22 cellular contexts compared by ENCODE assay signal in the genomic region with DNA sequence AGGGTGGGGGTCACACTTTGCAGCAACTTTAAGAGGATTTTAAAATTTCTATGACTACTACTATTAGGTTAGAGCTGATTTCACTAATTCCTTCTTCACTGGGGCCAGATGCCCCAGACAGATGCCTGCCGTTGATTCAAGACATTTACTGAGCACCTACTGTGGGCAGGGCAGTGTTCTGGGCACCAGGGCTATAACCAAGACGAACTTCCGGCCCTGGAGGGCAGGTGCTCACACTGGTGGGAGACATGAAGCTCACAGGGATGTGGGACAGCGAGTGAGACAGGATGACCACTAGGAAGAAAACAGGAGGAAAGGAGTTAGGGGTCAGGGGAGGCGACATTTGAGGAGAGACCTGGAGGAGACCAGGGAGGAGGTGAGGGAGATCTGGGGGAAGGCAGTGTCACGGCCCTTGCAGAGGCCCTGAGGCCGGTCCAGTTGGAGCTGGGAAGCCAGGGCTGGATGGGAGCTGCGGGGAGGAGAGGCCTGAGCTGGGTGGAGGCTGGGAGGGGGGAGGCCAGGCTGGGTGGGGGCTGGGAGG. TPM values are rescaled to one million over a fixed set of nuclear protein-coding genes. Genes with fewer than 3 reads are reported as not detected.
DNase-seq lines count a peak whose midpoint lies in the region; ATAC-seq, FAIRE-seq and TF ChIP-seq lines count a peak whose summit lies in the region.
"Had no signal": no experiment of that assay in that cellular context is flagged by ENCODE, and none has a peak within 500 bp of the region (broad histone marks: within the 10 kb centered on the region; RNA-seq: fewer than 3 reads in every experiment).

No MANE protein-coding gene starts in this region.

- no peaks in the 10 kb centered on the region for H3K36me3 ChIP-seq in H7 (replicated peaks; ENCODE audit: control insufficient read depth, insufficient read depth, low read length)
- H3K36me3 ChIP-seq in astrocyte (ENCODE audit: insufficient read depth, low read length) = no peaks in the 10 kb centered on the region
- H3K36me3 ChIP-seq in naive thymus-derived CD4-positive, alpha-beta T cell (ENCODE audit: control insufficient read depth in 2 of 3, insufficient read depth in 3 of 3, low read length in 3 of 3) = no peaks in the 10 kb centered on the region
- H3K36me3 ChIP-seq: thyroid gland had no signal

- H3K4me2 ChIP-seq in astrocyte (ENCODE audit: low read length) = no peak overlapping the region

- no peak for DNase-seq in CD4-positive, alpha-beta T cell
- DNase-seq in H7 (peak; percentile 61), astrocyte (ENCODE audit: low read depth) (no peak), nucleus accumbens (lab: John Stamatoyannopoulos, UW) (no peak), medulla oblongata (ENCODE audit: extremely low spot score) (no peak)
- no peak for DNase-seq in naive thymus-derived CD4-positive, alpha-beta T cell
- DNase-seq: activated CD4-positive, alpha-beta T cell treated with anti-CD3 and anti-CD28 coated beads, Interleukin-2, amount 10 ng/mL, durations not matched to agents 24 days and 14 days; activated T-cell treated with anti-CD3 and anti-CD28 coated beads, Interleukin-2, amount 50 U/mL, for 4 hours; cortex of kidney; GF-D8; NCI-H1417 treated with DMSO at 0.1 percent for 48 hours; NCI-H345; Right ventricle myocardium superior; T1000; thyroid gland had no signal

- H3K36me3 Mint-ChIP-seq in CD4-positive, alpha-beta T cell (ENCODE audit: low read depth) = no peaks in the 10 kb centered on the region
- H3K36me3 Mint-ChIP-seq in astrocyte (ENCODE audit: low read depth, unreplicated experiment) = peaks cover 12% of the 10 kb centered on the region
- H3K36me3 Mint-ChIP-seq in naive thymus-derived CD4-positive, alpha-beta T cell = peaks cover 0 to 15% (median 0%) of the 10 kb centered on the region in 5 donors

- H3K4me1 ChIP-seq in astrocyte (ENCODE audit: insufficient read depth, low read length) = no peaks in the 10 kb centered on the region
- H3K4me1 ChIP-seq in naive thymus-derived CD4-positive, alpha-beta T cell (ENCODE audit: control insufficient read depth in 2 of 2, insufficient read depth in 2 of 2, low read length in 2 of 2) = peaks cover 5 to 6% of the 10 kb centered on the region in 2 donors

- no peak for TF ChIP-seq CTCF in CD4-positive, alpha-beta T cell (IDR thresholded peaks at IDR 0.05)
- no peak for TF ChIP-seq CTCF in astrocyte (IDR thresholded peaks at IDR 0.05; ENCODE audit: insufficient read depth, low read depth, low read length)

- intact Hi-C loops in CD4-positive, alpha-beta T cell (cut with DNase I, micrococcal nuclease) = no loop called here
- intact Hi-C loops in naive thymus-derived CD4-positive, alpha-beta T cell (cut with micrococcal nuclease) = no loop called here

- CTCF ChIA-PET in CD4-positive, alpha-beta T cell (lab: Charles Lee) = no interaction called here
- CTCF ChIA-PET in naive thymus-derived CD4-positive, alpha-beta T cell (lab: Charles Lee) = interaction anchor here (0.5 to 3.8 kb wide), 2 partner anchors 9 to 15 kb away, joined by 5 to 14 read pairs; a partner anchor contains a TSS

- no peak overlapping the region for H3K4me3 Mint-ChIP-seq in CD4-positive, alpha-beta T cell
- peak overlapping the region; percentile 45 for H3K4me3 Mint-ChIP-seq in astrocyte (ENCODE audit: unreplicated experiment)
- peak overlapping the region in 8 of 10 donors; percentile 10 to 74 (median 40) for H3K4me3 Mint-ChIP-seq in naive thymus-derived CD4-positive, alpha-beta T cell
- H3K4me3 Mint-ChIP-seq: activated CD4-positive, alpha-beta T cell treated with anti-CD3 and anti-CD28 coated beads, Interleukin-2, amount 10 ng/mL, durations not matched to agents 24 days and 14 days; activated T-cell treated with anti-CD3 and anti-CD28 coated beads, Interleukin-2, amount 50 U/mL, for 4 hours had no signal

- H3K4me3 ChIP-seq in H7 (ENCODE audit: insufficient read depth, low read depth, low read length) (no peak overlapping the region), astrocyte (ENCODE audit: insufficient read depth, low read depth, low read length) (no peak overlapping the region)
- H3K4me3 ChIP-seq in naive thymus-derived CD4-positive, alpha-beta T cell (ENCODE audit: low read length) = no peak overlapping the region
- H3K4me3 ChIP-seq: lung, thyroid gland had no signal

- H3K9me3 ChIP-seq in CD4-positive, alpha-beta T cell (ENCODE audit: control insufficient read depth, low read length) = no peaks in the 10 kb centered on the region
- H3K9me3 ChIP-seq in astrocyte (ENCODE audit: insufficient read depth, low read depth, low read length) = no peaks in the 10 kb centered on the region
- H3K9me3 ChIP-seq in naive thymus-derived CD4-positive, alpha-beta T cell (ENCODE audit: control insufficient read depth in 2 of 3, low read length in 3 of 3) = no peaks in the 10 kb centered on the region
- H3K9me3 ChIP-seq: thyroid gland had no signal

- FAIRE-seq in astrocyte (lab: Jason Lieb, UNC) = no peak
- FAIRE-seq: D721Med, GM12892 had no signal

- ATAC-seq in CD4-positive, alpha-beta T cell (ENCODE audit: poor library complexity) = no peak
- ATAC-seq in naive thymus-derived CD4-positive, alpha-beta T cell = no peak
- ATAC-seq in HG02623 (IDR thresholded peaks at IDR 0.05; ENCODE audit: unreplicated experiment) (no peak), GM18868 (IDR thresholded peaks at IDR 0.05; ENCODE audit: unreplicated experiment) (no peak)
- ATAC-seq: activated T-cell treated with anti-CD3 and anti-CD28 coated beads, Interleukin-2, amount 50 U/mL, for 4 hours had no signal

- POLR2A ChIA-PET in CD4-positive, alpha-beta T cell (lab: Charles Lee) = no interaction called here
- POLR2A ChIA-PET in naive thymus-derived CD4-positive, alpha-beta T cell (lab: Charles Lee) = interaction anchor here (3.2 kb wide), 1 partner anchor 15 kb away, joined by 16 read pairs; a partner anchor contains a TSS

- peaks cover 16% of the 10 kb centered on the region for H3K4me1 Mint-ChIP-seq in CD4-positive, alpha-beta T cell (ENCODE audit: low read depth)
- peaks cover 6% of the 10 kb centered on the region for H3K4me1 Mint-ChIP-seq in astrocyte (ENCODE audit: low read depth, unreplicated experiment)
- H3K4me1 Mint-ChIP-seq in naive thymus-derived CD4-positive, alpha-beta T cell = peaks cover 9 to 34% (median 21%) of the 10 kb centered on the region in 7 donors

- peak overlapping the region; percentile 77 for H3K27ac Mint-ChIP-seq in CD4-positive, alpha-beta T cell
- H3K27ac Mint-ChIP-seq in astrocyte (ENCODE audit: unreplicated experiment) = peak overlapping the region; percentile 6
- H3K27ac Mint-ChIP-seq in naive thymus-derived CD4-positive, alpha-beta T cell = peak overlapping the region in 8 of 9 donors; percentile 79 to 91 (median 87)
- H3K27ac Mint-ChIP-seq: activated CD4-positive, alpha-beta T cell treated with anti-CD3 and anti-CD28 coated beads, Interleukin-2, amount 10 ng/mL, durations not matched to agents 24 days and 14 days had no signal

- H3K9ac ChIP-seq in astrocyte (ENCODE audit: low read length) = no peak overlapping the region

- peaks cover 24% of the 10 kb centered on the region for H4K20me1 ChIP-seq in astrocyte (ENCODE audit: insufficient read depth, low read length)

- no peak overlapping the region for H3K27ac ChIP-seq in CD4-positive, alpha-beta T cell (ENCODE audit: low read depth, low read length)
- H3K27ac ChIP-seq in astrocyte (ENCODE audit: low read depth, low read length) = no peak overlapping the region
- peak overlapping the region; percentile 33 for H3K27ac ChIP-seq in naive thymus-derived CD4-positive, alpha-beta T cell (ENCODE audit: low read depth, low read length)
- H3K27ac ChIP-seq: thyroid gland had no signal

- H3K79me2 ChIP-seq in astrocyte (ENCODE audit: insufficient read depth, low read length) = no peaks in the 10 kb centered on the region

- H2AFZ ChIP-seq in astrocyte (ENCODE audit: low read depth, low read length) = no peak overlapping the region

- H3K9me3 Mint-ChIP-seq in CD4-positive, alpha-beta T cell = no peaks in the 10 kb centered on the region
- H3K9me3 Mint-ChIP-seq in astrocyte (ENCODE audit: unreplicated experiment) = no peaks in the 10 kb centered on the region
- peaks cover 0 to 2% (median 0%) of the 10 kb centered on the region in 11 donors for H3K9me3 Mint-ChIP-seq in naive thymus-derived CD4-positive, alpha-beta T cell
- H3K9me3 Mint-ChIP-seq: activated CD4-positive, alpha-beta T cell treated with anti-CD3 and anti-CD28 coated beads, Interleukin-2, amount 10 ng/mL, durations not matched to agents 24 days and 14 days; activated T-cell treated with anti-CD3 and anti-CD28 coated beads, Interleukin-2, amount 50 U/mL, for 4 hours had no signal

- H3K27me3 Mint-ChIP-seq in CD4-positive, alpha-beta T cell = no peaks in the 10 kb centered on the region
- no peaks in the 10 kb centered on the region for H3K27me3 Mint-ChIP-seq in astrocyte (ENCODE audit: low read depth, unreplicated experiment)
- H3K27me3 Mint-ChIP-seq in naive thymus-derived CD4-positive, alpha-beta T cell = no peaks in the 10 kb centered on the region
- H3K27me3 Mint-ChIP-seq: activated CD4-positive, alpha-beta T cell treated with anti-CD3 and anti-CD28 coated beads, Interleukin-2, amount 10 ng/mL, durations not matched to agents 24 days and 14 days had no signal

- H3K27me3 ChIP-seq in CD4-positive, alpha-beta T cell (ENCODE audit: control insufficient read depth, insufficient read depth, low read length) = no peaks in the 10 kb centered on the region
- H3K27me3 ChIP-seq in H7 (ENCODE audit: control insufficient read depth, insufficient read depth, low read length) (peaks cover 25% of the 10 kb centered on the region), astrocyte (ENCODE audit: insufficient read depth, low read length) (no peaks in the 10 kb centered on the region)
- H3K27me3 ChIP-seq in naive thymus-derived CD4-positive, alpha-beta T cell (ENCODE audit: control insufficient read depth in 2 of 2, insufficient read depth in 2 of 2, low read length in 2 of 2) = no peaks in the 10 kb centered on the region
- H3K27me3 ChIP-seq: thyroid gland had no signal

RNA-seq across cellular contexts. Expression of a gene that starts 9.7 kb away (rescaled TPM):
- total RNA-seq in CD4-positive, alpha-beta T cell = 10 to 100 TPM; 17.2 to 18.2 TPM
- total RNA-seq in H7 (2014; rRNA removed; shearing (Covaris generic)) = 13.7 and 18.1 TPM in 2 replicates
- 17.9 and 20.4 TPM in 2 replicates for total RNA-seq in astrocyte
- total RNA-seq in naive thymus-derived CD4-positive, alpha-beta T cell = 10 to 100 TPM; 21.6 to 34.5 (median 22.7) TPM
- polyA plus RNA-seq in naive thymus-derived CD4-positive, alpha-beta T cell = 10 to 100 TPM; 24.2 to 36.4 TPM

RNA-seq across cellular contexts. Expression of a gene that starts 14.6 kb away (rescaled TPM):
- 10 to 100 TPM; 38.5 to 43.4 TPM for total RNA-seq in CD4-positive, alpha-beta T cell
- total RNA-seq in H7 (2014; rRNA removed; shearing (Covaris generic)) = 180 and 192 TPM in 2 replicates
- total RNA-seq in astrocyte = 190 and 192 TPM in 2 replicates
- total RNA-seq in naive thymus-derived CD4-positive, alpha-beta T cell = 10 to 100 TPM; 39.0 to 47.3 (median 45.8) TPM
- polyA plus RNA-seq in naive thymus-derived CD4-positive, alpha-beta T cell = 10 to 100 TPM; 20.4 to 41.4 TPM

RNA-seq across cellular contexts. Expression of a gene that starts 20.7 kb away (rescaled TPM):
- total RNA-seq in CD4-positive, alpha-beta T cell = under 1 TPM; 0.20 to 0.91 TPM
- total RNA-seq in H7 (2014; rRNA removed; shearing (Covaris generic)) = 0.70 TPM in 1 of 2 replicates, not detected in the other
- total RNA-seq in astrocyte = 0.57 and 0.60 TPM in 2 replicates
- total RNA-seq in naive thymus-derived CD4-positive, alpha-beta T cell = 1 to 10 TPM in 2 of 5 experiments, under 1 TPM in 2, not detected in 1; 0.24 to 1.8 (median 0.83) TPM
- under 1 TPM in 1 of 2 donors, not detected in 1; 0.12 TPM for polyA plus RNA-seq in naive thymus-derived CD4-positive, alpha-beta T cell

RNA-seq across cellular contexts. Expression of a gene that starts 26.9 kb away (rescaled TPM):
- total RNA-seq in CD4-positive, alpha-beta T cell = 10 to 100 TPM; 41.6 to 46.3 TPM
- total RNA-seq in H7 (2014; rRNA removed; shearing (Covaris generic)) = 0.38 and 1.6 TPM in 2 replicates
- total RNA-seq in astrocyte = 0.70 and 0.75 TPM in 2 replicates
- 10 to 100 TPM; 30.0 to 81.4 (median 67.8) TPM for total RNA-seq in naive thymus-derived CD4-positive, alpha-beta T cell
- 100 to 1,000 TPM; 138 to 181 TPM for polyA plus RNA-seq in naive thymus-derived CD4-positive, alpha-beta T cell
- total RNA-seq: epithelial cell of proximal tubule, LHCN-M2 had no signal

RNA-seq across cellular contexts. Expression of a gene that starts 55.4 kb away (rescaled TPM):
- total RNA-seq in CD4-positive, alpha-beta T cell = 10 to 100 TPM; 68.7 to 71.6 TPM
- total RNA-seq in H7 (2014; rRNA removed; shearing (Covaris generic)) = 1,035 and 1,167 TPM in 2 replicates
- total RNA-seq in astrocyte = 807 and 871 TPM in 2 replicates
- 100 to 1,000 TPM; 109 to 247 (median 120) TPM for total RNA-seq in naive thymus-derived CD4-positive, alpha-beta T cell
- polyA plus RNA-seq in naive thymus-derived CD4-positive, alpha-beta T cell = 100 to 1,000 TPM; 246 to 349 TPM

Comparison
In these comparisons a context has a peak if more than half of its experiments do, and no peak if none do; other contexts are left out.
1. H3K27ac Mint-ChIP-seq: peak in every context shown above with its lines; median percentile 87 in naive thymus-derived CD4-positive, alpha-beta T cell; 77 in CD4-positive, alpha-beta T cell; 6 in astrocyte.